11 cellular contexts compared by ENCODE assay signal in the genomic region with DNA sequence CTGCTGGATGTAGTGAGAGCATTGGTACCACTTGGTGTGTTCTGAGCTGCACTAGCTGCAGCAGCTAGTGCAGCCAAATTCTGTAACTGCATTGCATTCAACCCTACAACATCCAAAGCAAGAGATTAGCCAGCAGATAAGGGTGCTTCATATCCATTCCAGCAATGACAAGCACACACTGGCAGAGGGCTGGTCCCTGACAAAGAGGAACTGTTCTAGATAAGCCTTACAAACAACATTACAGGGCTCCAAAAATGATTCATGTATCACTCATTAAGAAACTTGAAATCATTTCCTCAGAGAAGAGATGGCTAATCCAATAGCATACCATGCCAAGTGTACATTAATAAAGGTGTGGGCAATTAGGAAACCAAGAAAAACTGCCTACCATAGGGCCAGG.
DNase-seq lines count a peak whose midpoint lies in the region; ATAC-seq and TF ChIP-seq lines count a peak whose summit lies in the region.
"Had no signal": no experiment of that assay in that cellular context is flagged by ENCODE, and none has a peak within 500 bp of the region (broad histone marks: within the 10 kb centered on the region; RNA-seq: fewer than 3 reads in every experiment).

No MANE protein-coding gene starts in this region.

- peaks cover 96% of the 10 kb centered on the region for H3K36me3 Mint-ChIP-seq in activated T-cell treated with anti-CD3 and anti-CD28 coated beads, Interleukin-2, amount 50 U/mL, for 24 hours (ENCODE audit: low read depth)

- no peaks in the 10 kb centered on the region for H3K27me3 Mint-ChIP-seq in activated T-cell treated with anti-CD3 and anti-CD28 coated beads, Interleukin-2, amount 50 U/mL, for 24 hours
- H3K27me3 Mint-ChIP-seq: natural killer cell treated with Interleukin-12 subunit alpha and Interleukin-12 subunit beta and Interleukin-15 and Interleukin-18, amount 100 ng/mL, for 72 hours had no signal

- peak overlapping the region; percentile 81 for H3K27ac ChIP-seq in epithelial cell of prostate
- H3K27ac ChIP-seq: coronary artery had no signal

- H3K9me3 Mint-ChIP-seq in activated T-cell treated with anti-CD3 and anti-CD28 coated beads, Interleukin-2, amount 50 U/mL, for 24 hours = no peaks in the 10 kb centered on the region
- H3K9me3 Mint-ChIP-seq: natural killer cell treated with Interleukin-12 subunit alpha and Interleukin-12 subunit beta and Interleukin-15 and Interleukin-18, amount 100 ng/mL, for 72 hours had no signal

- no peak; the same call in 2 of the 3 replicates for ATAC-seq in SK-N-SH treated with all-trans-retinoic acid at 6 μM for 48 hours
- peak; percentile 55 for ATAC-seq in stimulated activated naive CD8-positive, alpha-beta T cell treated with anti-CD3 and anti-CD28 coated beads, Interleukin-15, Interleukin-2, amounts not matched to agents 100 U/mL and 50 U/mL, for 24 hours
- no peak for ATAC-seq in GM19035 (IDR thresholded peaks at IDR 0.05; ENCODE audit: unreplicated experiment)

- H3K4me1 Mint-ChIP-seq in activated T-cell treated with anti-CD3 and anti-CD28 coated beads, Interleukin-2, amount 50 U/mL, for 24 hours (ENCODE audit: low read depth) = peaks cover 19% of the 10 kb centered on the region

- no peak overlapping the region for H3K4me3 Mint-ChIP-seq in activated T-cell treated with anti-CD3 and anti-CD28 coated beads, Interleukin-2, amount 50 U/mL, for 24 hours
- H3K4me3 Mint-ChIP-seq: natural killer cell treated with Interleukin-12 subunit alpha and Interleukin-12 subunit beta and Interleukin-15 and Interleukin-18, amount 100 ng/mL, for 72 hours had no signal

- no peak for DNase-seq in activated T-cell treated with anti-CD3 and anti-CD28 coated beads, Interleukin-2, amount 50 U/mL, for 24 hours
- DNase-seq in activated T-cell treated with anti-CD3 and anti-CD28 coated beads, Interleukin-2, amount 50 U/mL, for 48 hours = no peak
- peak; percentile 78 for DNase-seq in epithelial cell of prostate (ENCODE audit: low read depth, low spot score)
- DNase-seq in stimulated activated naive CD8-positive, alpha-beta T cell treated with anti-CD3 and anti-CD28 coated beads, Interleukin-15, Interleukin-2, amounts not matched to agents 100 U/mL and 50 U/mL, for 24 hours = no peak
- no peak for DNase-seq in NCI-H446 treated with DMSO at 0.1 percent for 48 hours (lab: John Stamatoyannopoulos, UW)
- DNase-seq in activated effector memory CD4-positive, alpha-beta T cell treated with Interleukin-2 at 50 U/mL for 16 hours = no peak
- DNase-seq: stimulated activated CD4-positive, alpha-beta T cell treated with anti-CD3 and anti-CD28 coated beads, Interleukin-4, amount 100 ng/mL, for 1 hour had no signal

- H3K27ac Mint-ChIP-seq in activated T-cell treated with anti-CD3 and anti-CD28 coated beads, Interleukin-2, amount 50 U/mL, for 24 hours = peak overlapping the region; percentile 85

TF ChIP-seq in SK-N-SH treated with all-trans-retinoic acid at 6 μM for 48 hours, 23 proteins besides CTCF, POLR2A, EP300 and RAD21:
- TF ChIP-seq TSHZ2 (CRISPR knock-in tag; IDR thresholded peaks at IDR 0.05) (no peak), ISL1 (CRISPR knock-in tag; IDR thresholded peaks at IDR 0.05) (0 out of 2 replicates have a peak, but pooled peaks have one; percentile 10), TCF4 (CRISPR knock-in tag; IDR thresholded peaks at IDR 0.05; ENCODE audit: borderline replicate concordance) (no peak)
